Comparison of ENCODE assay signal across 1 cellular context in genomic region chrX:154040307-154040756, GRCh38.
TF ChIP-seq lines count a peak whose summit lies in the region.

No MANE protein-coding gene starts in this region.

TF ChIP-seq in K562, 482 proteins besides CTCF, POLR2A, EP300 and RAD21:
- TF ChIP-seq ETS1 (conservative IDR thresholded peaks at IDR 0.05; ENCODE audit: control insufficient read depth, low read depth, low read length) (no peak), NFATC3 (IDR thresholded peaks at IDR 0.05) (no peak), AFF1 (IDR thresholded peaks at IDR 0.05; ENCODE audit: low read depth in 1 of 2, partially characterized antibody in 2 of 2) (no peak), TEAD2 (tag; IDR thresholded peaks at IDR 0.05) (no peak), ZNF551 (CRISPR knock-in tag; IDR thresholded peaks at IDR 0.05) (no peak), ZNF717 (CRISPR knock-in tag; IDR thresholded peaks at IDR 0.05) (no peak), ZKSCAN3 (CRISPR knock-in tag; IDR thresholded peaks at IDR 0.05) (no peak), HMG20A (CRISPR knock-in tag; conservative IDR thresholded peaks at IDR 0.05) (no peak), CLOCK (CRISPR knock-in tag; IDR thresholded peaks at IDR 0.05; ENCODE audit: borderline replicate concordance) (no peak), RB1 (IDR thresholded peaks at IDR 0.05; ENCODE audit: low read depth) (no peak), ZNF24 (IDR thresholded peaks at IDR 0.05) (no peak), CREB1 (IDR thresholded peaks at IDR 0.05) (no peak), CREB1 (CRISPR knock-in tag; IDR thresholded peaks at IDR 0.05) (no peak), SRSF9 (IDR thresholded peaks at IDR 0.05; ENCODE audit: borderline replicate concordance, low read depth, low read length) (no peak), ZNF143 (CRISPR knock-in tag; IDR thresholded peaks at IDR 0.05) (no peak), ATF2 (CRISPR knock-in tag; IDR thresholded peaks at IDR 0.05) (no peak), SIX5 (IDR thresholded peaks at IDR 0.05; ENCODE audit: borderline replicate concordance in 1 of 2, insufficient read depth in 1 of 2, low read depth in 1 of 2, low read length in 2 of 2) (no peak), NR3C1 (CRISPR knock-in tag; IDR thresholded peaks at IDR 0.05) (no peak)
